Comparison of ENCODE assay signal across 13 cellular contexts in the genomic region with DNA sequence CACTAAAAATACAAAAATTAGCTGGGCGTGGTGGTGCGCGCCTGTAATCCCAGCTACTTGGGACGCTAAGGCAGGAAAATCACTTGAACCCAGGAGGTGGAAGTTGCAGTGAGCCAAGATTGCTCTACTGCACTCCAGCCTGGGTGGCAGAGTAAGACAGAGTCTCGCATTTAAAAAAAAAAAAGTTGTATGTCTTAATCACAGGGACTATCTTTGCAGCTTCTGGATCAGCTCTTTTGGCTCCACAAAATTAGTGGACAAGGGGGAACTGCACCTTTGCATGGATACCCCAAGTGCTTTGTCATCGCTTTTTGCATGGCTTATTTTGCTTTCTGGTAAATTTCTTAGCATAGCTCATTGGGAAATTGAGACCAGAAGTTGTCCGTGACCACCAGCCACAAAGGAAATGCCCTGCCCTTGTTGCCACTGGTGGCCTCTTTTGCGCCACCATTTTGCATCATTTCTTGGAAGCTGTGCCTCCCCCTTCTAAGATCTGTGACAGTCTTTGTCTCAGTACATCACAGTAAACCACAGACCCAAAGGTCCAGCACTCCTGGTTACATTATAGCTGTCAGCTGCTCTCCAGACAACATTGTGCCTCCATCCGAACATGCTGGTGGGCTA. TPM values are rescaled to one million over a fixed set of nuclear protein-coding genes. Genes with fewer than 3 reads are reported as not detected.
DNase-seq lines count a peak whose midpoint lies in the region; ATAC-seq, FAIRE-seq and TF ChIP-seq lines count a peak whose summit lies in the region.
"Had no signal": no experiment of that assay in that cellular context is flagged by ENCODE, and none has a peak within 500 bp of the region (broad histone marks: within the 10 kb centered on the region; RNA-seq: fewer than 3 reads in every experiment).

No MANE protein-coding gene starts in this region.

- H3K27ac Mint-ChIP-seq in activated CD8-positive, alpha-beta T cell treated with anti-CD3 and anti-CD28 coated beads for 36 hours, result peak overlapping the region; percentile 62

- H3K4me2 ChIP-seq in A549, result no peak overlapping the region
- H3K4me2 ChIP-seq in HepG2 (ENCODE audit: low read depth, low read length), result no peak overlapping the region
- no peak overlapping the region for H3K4me2 ChIP-seq in hepatocyte

- H3K27me3 Mint-ChIP-seq in activated CD8-positive, alpha-beta T cell treated with anti-CD3 and anti-CD28 coated beads for 36 hours, result no peaks in the 10 kb centered on the region

- H3K79me2 ChIP-seq in HepG2 (ENCODE audit: insufficient read depth, low read length), result no peaks in the 10 kb centered on the region
- no peaks in the 10 kb centered on the region for H3K79me2 ChIP-seq in hepatocyte

- H3K36me3 Mint-ChIP-seq in activated CD8-positive, alpha-beta T cell treated with anti-CD3 and anti-CD28 coated beads for 36 hours (ENCODE audit: low read depth), result peaks cover 13% of the 10 kb centered on the region

- H3K4me1 ChIP-seq in A549, result no peaks in the 10 kb centered on the region
- H3K4me1 ChIP-seq in HepG2 (ENCODE audit: insufficient read depth, low read length), result peaks cover 9% of the 10 kb centered on the region
- no peaks in the 10 kb centered on the region for H3K4me1 ChIP-seq in hepatocyte (ENCODE audit: insufficient read depth)
- H3K4me1 ChIP-seq: testis had no signal

- POLR2A ChIA-PET in A549 (lab: Yijun Ruan, JAX), result interaction anchor here (1.5 kb wide), 1 partner anchor 129 kb away, joined by 4 read pairs; the partner anchor contains the start of gene MXD1
- POLR2A ChIA-PET in activated CD8-positive, alpha-beta T cell treated with anti-CD3 and anti-CD28 coated beads for 36 hours (lab: Charles Lee), result interaction anchor here (1.5 kb wide), 1 partner anchor 100 kb away, joined by 5 read pairs; no protein-coding TSS in a partner anchor
- POLR2A ChIA-PET in HepG2 (lab: Yijun Ruan, JAX), result interaction anchor here (0.7 to 2.0 kb wide), 2 partner anchors 28 to 129 kb away, joined by 3 to 10 read pairs; partner anchors contain the start of gene MXD1

- no peaks in the 10 kb centered on the region for H3K9me3 Mint-ChIP-seq in activated CD8-positive, alpha-beta T cell treated with anti-CD3 and anti-CD28 coated beads for 36 hours

- H3K4me3 ChIP-seq in A549 (no peak overlapping the region), HL-60 (replicated peaks; ENCODE audit: insufficient read depth, low read length) (no peak overlapping the region), HepG2 (replicated peaks in 1 of 3; ENCODE audit: insufficient read depth in 1 of 3, low read depth in 2 of 3, low read length in 3 of 3) (no peak overlapping the region), hepatocyte (no peak overlapping the region)
- H3K4me3 ChIP-seq: testis had no signal

- intact Hi-C loops in activated CD8-positive, alpha-beta T cell treated with anti-CD3 and anti-CD28 coated beads for 36 hours (cut with micrococcal nuclease), result no loop called here
- intact Hi-C loops in HepG2 (cut with micrococcal nuclease; ENCODE audit: unreplicated experiment), result no loop called here

- H4K20me1 ChIP-seq in HepG2 (ENCODE audit: insufficient read depth, low read length) (no peaks in the 10 kb centered on the region), hepatocyte (ENCODE audit: insufficient read depth, poor library complexity, severe bottlenecking) (no peaks in the 10 kb centered on the region)

- in situ Hi-C loops in HepG2 (cut with HindIII; ENCODE audit: extremely low pct_ligation_motif_present, low pct_unique_long_range_greater_than_20kb), result no loop called here

- 91% methylated on average over 9 of the region's 9 CpGs for WGBS in A549 (ENCODE audit: missing lambda C conversion rate)
- WGBS in HepG2 (ENCODE audit: low lambda C conversion rate), result over 99% methylated on average over 9 of the region's 9 CpGs
- WGBS in hepatocyte (ENCODE audit: low lambda C conversion rate, missing lambda C conversion rate), result 97% methylated on average over 9 of the region's 9 CpGs

- TF ChIP-seq EP300 in A549 (IDR thresholded peaks at IDR 0.05) (no peak), HepG2 (IDR thresholded peaks at IDR 0.05; ENCODE audit: low read depth in 2 of 2, low read length in 2 of 2) (no peak), HepG2 (CRISPR knock-in tag; IDR thresholded peaks at IDR 0.05; ENCODE audit: borderline replicate concordance) (no peak)

- no peak overlapping the region for H3K27ac ChIP-seq in A549
- peak overlapping the region; percentile 70 for H3K27ac ChIP-seq in HL-60 (replicated peaks)
- H3K27ac ChIP-seq in HepG2 (ENCODE audit: extremely low read length, insufficient read depth, low read length), result no peak overlapping the region
- no peak overlapping the region for H3K27ac ChIP-seq in hepatocyte
- H3K27ac ChIP-seq: C4-2B, testis had no signal

- CTCF ChIA-PET in A549 (lab: Yijun Ruan, JAX) (interaction anchor here (0.6 to 3.3 kb wide), 8 partner anchors 8 to 319 kb away, joined by 3 to 14 read pairs (median 4); no protein-coding TSS in a partner anchor), HepG2 (lab: Yijun Ruan, JAX; ENCODE audit: low intra/inter-chr PET ratio, low total read pairs) (no interaction called here)
- CTCF ChIA-PET in activated CD8-positive, alpha-beta T cell treated with anti-CD3 and anti-CD28 coated beads for 36 hours (lab: Charles Lee), result interaction anchor here (0.6 to 1.6 kb wide), 6 partner anchors 11 to 1834 kb away, joined by 3 to 5 read pairs (median 3); partner anchors contain the start of gene MXD1

- BruUV-seq in HepG2 (replicated peaks; lab: Mats Ljungman, UMichigan), result TSS peak; percentile 7

- TF ChIP-seq POLR2A in A549 (IDR thresholded peaks at IDR 0.05; ENCODE audit: low read length) (no peak), HepG2 (IDR thresholded peaks at IDR 0.05; ENCODE audit: insufficient read depth in 1 of 2, low read depth in 2 of 2, low read length in 2 of 2) (no peak), GM18505 (IDR thresholded peaks at IDR 0.05; ENCODE audit: borderline replicate concordance, extremely low read depth, insufficient read depth, insufficient read length) (no peak)

- FAIRE-seq in A549 (lab: Jason Lieb, UNC) (no peak), HepG2 (lab: Jason Lieb, UNC) (no peak)

- H3K4me3 Mint-ChIP-seq in activated CD8-positive, alpha-beta T cell treated with anti-CD3 and anti-CD28 coated beads for 36 hours, result no peak overlapping the region

- no peaks in the 10 kb centered on the region for H3K9me2 ChIP-seq in hepatocyte (replicated peaks; ENCODE audit: insufficient read depth)

- DNase-seq in A549 (ENCODE audit: low read depth in 1 of 2, low spot score in 1 of 2), result no peak
- DNase-seq in HL-60 (ENCODE audit: low read depth in 1 of 2, low spot score in 1 of 2), result peak; percentile 44 to 95
- DNase-seq in activated CD8-positive, alpha-beta T cell treated with anti-CD3 and anti-CD28 coated beads for 36 hours, result peak; percentile 70
- no peak for DNase-seq in HepG2 (ENCODE audit: low spot score)
- no peak for DNase-seq in hepatocyte (ENCODE audit: low spot score)
- DNase-seq in DMS153 treated with DMSO at 0.1 percent for 48 hours (lab: John Stamatoyannopoulos, UW; ENCODE audit: unreplicated experiment), result no peak
- DNase-seq: islet precursor cell, NCI-H510A, testis had no signal

- H3K36me3 ChIP-seq in HepG2 (replicated peaks in 1 of 2; ENCODE audit: control insufficient read depth in 1 of 2, insufficient read depth in 2 of 2, low read length in 2 of 2) (peaks cover 9 to 25% of the 10 kb centered on the region in 2 experiments), hepatocyte (replicated peaks; ENCODE audit: insufficient read depth, low read depth) (no peaks in the 10 kb centered on the region)

- TF ChIP-seq CTCF in A549 (IDR thresholded peaks at IDR 0.05) (no peak), HL-60 (IDR thresholded peaks at IDR 0.05; ENCODE audit: insufficient read depth, low read length) (no peak), HepG2 (CRISPR knock-in tag; IDR thresholded peaks at IDR 0.05) (no peak), hepatocyte (IDR thresholded peaks at IDR 0.05; ENCODE audit: poor library complexity) (no peak)
- TF ChIP-seq CTCF in activated CD8-positive, alpha-beta T cell treated with anti-CD3 and anti-CD28 coated beads for 36 hours (IDR thresholded peaks at IDR 0.05), result no peak

- H3K27me3 ChIP-seq in HL-60 (ENCODE audit: insufficient read depth, poor library complexity, severe bottlenecking) (no peaks in the 10 kb centered on the region), HepG2 (ENCODE audit: control insufficient read depth in 1 of 2, insufficient read depth in 2 of 2, low read length in 2 of 2) (no peaks in the 10 kb centered on the region), hepatocyte (no peaks in the 10 kb centered on the region)
- H3K27me3 ChIP-seq: testis had no signal

- H3K9me3 ChIP-seq in A549, result no peaks in the 10 kb centered on the region
- H3K9me3 ChIP-seq in HepG2 (ENCODE audit: low read length), result no peaks in the 10 kb centered on the region
- H3K9me3 ChIP-seq in hepatocyte (ENCODE audit: low read depth), result no peaks in the 10 kb centered on the region
- H3K9me3 ChIP-seq: testis had no signal

- H3K9ac ChIP-seq in HepG2 (ENCODE audit: insufficient read depth, low read depth, low read length), result no peak overlapping the region

- H2AFZ ChIP-seq in HepG2 (ENCODE audit: low read length), result no peak overlapping the region
- H2AFZ ChIP-seq in hepatocyte, result no peak overlapping the region

- ATAC-seq in A549 (no peak), HepG2 (no peak), GM18505 (IDR thresholded peaks at IDR 0.05; ENCODE audit: unreplicated experiment) (no peak), GM21526 (IDR thresholded peaks at IDR 0.05; ENCODE audit: low FRiP score, unreplicated experiment) (no peak)
- ATAC-seq in activated CD8-positive, alpha-beta T cell treated with anti-CD3 and anti-CD28 coated beads for 36 hours, result peak; percentile 86
- ATAC-seq: HCT116 had no signal

- TF ChIP-seq RAD21 in A549 (conservative IDR thresholded peaks at IDR 0.05 in 1 of 2, IDR thresholded peaks at IDR 0.05 in 1 of 2), result no peak
- no peak for TF ChIP-seq RAD21 in HepG2 (CRISPR knock-in tag; IDR thresholded peaks at IDR 0.05)

- H3K4me1 Mint-ChIP-seq in activated CD8-positive, alpha-beta T cell treated with anti-CD3 and anti-CD28 coated beads for 36 hours (ENCODE audit: low read depth), result peaks cover 23% of the 10 kb centered on the region

RNA-seq across cellular contexts. Expression of gene PCBP1, which starts 43.9 kb away (rescaled TPM):
- 86.8 and 134 TPM in 2 replicates for polyA plus RNA-seq in A549 (2011; rRNA removed)
- polyA plus RNA-seq in A549 (2012; cell fraction: cytosol; rRNA removed), result 207 and 256 TPM in 2 replicates
- 280 and 285 TPM in 2 replicates for polyA plus RNA-seq in A549 (2012; cell fraction: nucleus; rRNA removed)
- 284 to 310 TPM (median 304 TPM) in 3 replicates for polyA plus RNA-seq in A549 (2017; fragmentation: RNase III; extraction: RNeasy Plus Mini Kit Qiagen cat#74134 plus additional on column Dnase treatment)
- 92.8 and 115 TPM in 2 replicates for polyA minus RNA-seq in A549 (2011; rRNA and poly(A)+ RNA removed)
- total RNA-seq in activated CD8-positive, alpha-beta T cell treated with anti-CD3 and anti-CD28 coated beads for 36 hours, result 100 to 1,000 TPM; 470 to 489 TPM
- 32.0 and 104 TPM in 2 replicates for total RNA-seq in HepG2 (2016; rRNA removed; fragmentation: Illumina TruSeq; extraction: Trizol)
- total RNA-seq in HepG2 (2016; cell fraction: cytosol; rRNA removed; fragmentation: Illumina TruSeq; extraction: Trizol; ENCODE audit: low read depth), result 39.6 and 40.9 TPM in 2 replicates
- 30.2 and 107 TPM in 2 replicates for total RNA-seq in HepG2 (2016; cell fraction: insoluble cytoplasmic fraction; rRNA removed; fragmentation: Illumina TruSeq; extraction: Trizol)
- 84.5 and 86.5 TPM in 2 replicates for total RNA-seq in HepG2 (2016; cell fraction: membrane; rRNA removed; fragmentation: Illumina TruSeq; extraction: Trizol)
- total RNA-seq in HepG2 (2016; cell fraction: nucleus; rRNA removed; fragmentation: Illumina TruSeq; extraction: Trizol), result 54.5 and 55.6 TPM in 2 replicates
- 137 and 144 TPM in 2 replicates for polyA plus RNA-seq in HepG2 (2011; rRNA removed)
- polyA plus RNA-seq in HepG2 (2011; cell fraction: cytosol; rRNA removed), result 140 and 145 TPM in 2 replicates
- polyA plus RNA-seq in HepG2 (2011; cell fraction: nucleus; rRNA removed), result 80.5 and 83.2 TPM in 2 replicates
- polyA plus RNA-seq in HepG2 (2012), result 391 and 423 TPM in 2 replicates
- polyA plus RNA-seq in HepG2 (2016; cell fraction: cytosol; fragmentation: Illumina TruSeq; extraction: Trizol; ENCODE audit: low read depth), result 248 and 249 TPM in 2 replicates
- 461 and 517 TPM in 2 replicates for polyA plus RNA-seq in HepG2 (2016; cell fraction: insoluble cytoplasmic fraction; fragmentation: Illumina TruSeq; extraction: Trizol; ENCODE audit: low read depth)
- polyA plus RNA-seq in HepG2 (2016; cell fraction: membrane; fragmentation: Illumina TruSeq; extraction: Trizol; ENCODE audit: low read depth), result 274 and 290 TPM in 2 replicates
- polyA plus RNA-seq in HepG2 (2016; cell fraction: nucleus; fragmentation: Illumina TruSeq; extraction: Trizol; ENCODE audit: insufficient read depth, low read depth), result 271 and 294 TPM in 2 replicates
- polyA minus RNA-seq in HepG2 (2011; rRNA and poly(A)+ RNA removed; ENCODE audit: low replicate concordance), result 74.9 and 159 TPM in 2 replicates
- 114 and 126 TPM in 2 replicates for polyA minus RNA-seq in HepG2 (2011; cell fraction: cytosol; rRNA and poly(A)+ RNA removed)
- polyA minus RNA-seq in HepG2 (2011; cell fraction: nucleus; rRNA and poly(A)+ RNA removed), result 41.5 and 41.8 TPM in 2 replicates
- total RNA-seq in hepatocyte, result 88.5 and 97.1 TPM in 2 replicates
- 180 and 183 TPM in 2 replicates for polyA plus RNA-seq in hepatocyte

Comparison
In these comparisons a context has a peak if more than half of its experiments do, and no peak if none do; other contexts are left out.
1. DNase-seq: peak in HL-60 (2 of 2) and activated CD8-positive, alpha-beta T cell treated with anti-CD3 and anti-CD28 coated beads for 36 hours (single experiment); none in A549 (0 of 2), HepG2 (single experiment), hepatocyte (single experiment) and DMS153 treated with DMSO at 0.1 percent for 48 hours (single experiment).
2. Of the 38 proteins assayed by ChIP-seq in both HepG2 and A549: peak only in HepG2: none; only in A549: none; in both: MAFK; in neither: 37.